In the genomic region with DNA sequence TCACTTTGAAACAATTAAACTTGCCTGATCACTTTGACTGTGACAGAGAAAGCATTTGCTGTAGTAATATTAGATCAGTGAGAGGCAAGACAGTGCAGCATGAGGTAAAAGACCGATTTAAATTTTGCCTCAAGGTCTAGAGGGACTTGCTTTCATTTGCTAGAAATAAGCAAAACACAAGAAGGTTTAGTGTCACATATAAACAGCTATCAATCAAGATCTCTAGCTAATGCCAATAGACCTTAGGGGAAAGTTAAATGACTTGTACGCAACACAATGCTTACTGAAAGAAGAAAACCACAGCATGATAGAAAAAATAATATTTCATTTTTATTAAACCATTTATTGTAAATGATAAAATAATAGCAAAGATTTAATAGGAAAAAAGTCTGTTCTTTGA, we compare ENCODE assay signal across 23 cellular contexts.
"Had no signal": no experiment of that assay in that cellular context is flagged by ENCODE, and none has a peak within 500 bp of the region (broad histone marks: within the 10 kb centered on the region; RNA-seq: fewer than 3 reads in every experiment).

No MANE protein-coding gene starts in this region.

- ATAC-seq: K562, Panc1, PC-3, SK-N-SH treated with all-trans-retinoic acid at 6 μM for 48 hours, T-helper 17 cell had no signal

- H3K9ac ChIP-seq: KMS-11 had no signal

- H3K4me3 ChIP-seq: K562 had no signal

- H3K4me2 ChIP-seq: KMS-11 had no signal

- H3K27ac ChIP-seq: HL-60, KMS-11, RWPE1 had no signal

- DNase-seq: NCI-H1048, NCI-H1105, NCI-H1436 treated with DMSO at 0.1 percent for 48 hours, NCI-H1694, NCI-H187 treated with DMSO at 0.1 percent for 48 hours, NCI-H2029 treated with DMSO at 0.1 percent for 48 hours, NCI-H2171, NCI-H226, NCI-H446, NCI-H510A, NCI-H524 treated with DMSO at 0.1 percent for 48 hours, NCI-H69, NCI-H774, PC-3, SHP77, T-helper 1 cell, T-helper 17 cell had no signal
